In genomic region chr6:110876170-110876773, GRCh38 we compare ENCODE assay signal across 1 cellular context.
A peak's percentile ranks its signal among the peaks of the same experiment; 100 is the strongest.
TF ChIP-seq lines count a peak whose summit lies in the region.

No MANE protein-coding gene starts in this region.

TF ChIP-seq in WTC11, 78 proteins besides CTCF, POLR2A, EP300 and RAD21 (continued from another document):
- TF ChIP-seq, protein P1, sequence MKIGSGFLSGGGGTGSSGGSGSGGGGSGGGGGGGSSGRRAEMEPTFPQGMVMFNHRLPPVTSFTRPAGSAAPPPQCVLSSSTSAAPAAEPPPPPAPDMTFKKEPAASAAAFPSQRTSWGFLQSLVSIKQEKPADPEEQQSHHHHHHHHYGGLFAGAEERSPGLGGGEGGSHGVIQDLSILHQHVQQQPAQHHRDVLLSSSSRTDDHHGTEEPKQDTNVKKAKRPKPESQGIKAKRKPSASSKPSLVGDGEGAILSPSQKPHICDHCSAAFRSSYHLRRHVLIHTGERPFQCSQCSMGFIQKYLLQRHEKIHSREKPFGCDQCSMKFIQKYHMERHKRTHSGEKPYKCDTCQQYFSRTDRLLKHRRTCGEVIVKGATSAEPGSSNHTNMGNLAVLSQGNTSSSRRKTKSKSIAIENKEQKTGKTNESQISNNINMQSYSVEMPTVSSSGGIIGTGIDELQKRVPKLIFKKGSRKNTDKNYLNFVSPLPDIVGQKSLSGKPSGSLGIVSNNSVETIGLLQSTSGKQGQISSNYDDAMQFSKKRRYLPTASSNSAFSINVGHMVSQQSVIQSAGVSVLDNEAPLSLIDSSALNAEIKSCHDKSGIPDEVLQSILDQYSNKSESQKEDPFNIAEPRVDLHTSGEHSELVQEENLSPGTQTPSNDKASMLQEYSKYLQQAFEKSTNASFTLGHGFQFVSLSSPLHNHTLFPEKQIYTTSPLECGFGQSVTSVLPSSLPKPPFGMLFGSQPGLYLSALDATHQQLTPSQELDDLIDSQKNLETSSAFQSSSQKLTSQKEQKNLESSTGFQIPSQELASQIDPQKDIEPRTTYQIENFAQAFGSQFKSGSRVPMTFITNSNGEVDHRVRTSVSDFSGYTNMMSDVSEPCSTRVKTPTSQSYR (CRISPR knock-in tag; IDR thresholded peaks at IDR 0.05), result 0 out of 2 replicates have a peak, but pooled peaks have one; percentile 2
- peak; percentile 85; the same call in 1 of the 2 replicates for TF ChIP-seq ZNF416 (CRISPR knock-in tag; IDR thresholded peaks at IDR 0.05)
- TF ChIP-seq HMGA2 (CRISPR knock-in tag; IDR thresholded peaks at IDR 0.05), result no peak
- TF ChIP-seq FOXP4 (CRISPR knock-in tag; IDR thresholded peaks at IDR 0.05), result no peak
- no peak for TF ChIP-seq E2F5 (CRISPR knock-in tag; IDR thresholded peaks at IDR 0.05)
- TF ChIP-seq FOXK1 (CRISPR knock-in tag; IDR thresholded peaks at IDR 0.05), result 0 out of 2 replicates have a peak, but pooled peaks have one; percentile 18
- TF ChIP-seq JAZF1 (CRISPR knock-in tag; IDR thresholded peaks at IDR 0.05), result no peak
- no peak for TF ChIP-seq ZBTB21 (CRISPR knock-in tag; IDR thresholded peaks at IDR 0.05; ENCODE audit: borderline replicate concordance)
- TF ChIP-seq ELF4 (CRISPR knock-in tag; IDR thresholded peaks at IDR 0.05; ENCODE audit: low read depth), result no peak
- no peak for TF ChIP-seq ZNF138 (CRISPR knock-in tag; conservative IDR thresholded peaks at IDR 0.05)
- TF ChIP-seq ZNF263 (CRISPR knock-in tag; IDR thresholded peaks at IDR 0.05; ENCODE audit: low read depth), result no peak
- TF ChIP-seq, protein P2, sequence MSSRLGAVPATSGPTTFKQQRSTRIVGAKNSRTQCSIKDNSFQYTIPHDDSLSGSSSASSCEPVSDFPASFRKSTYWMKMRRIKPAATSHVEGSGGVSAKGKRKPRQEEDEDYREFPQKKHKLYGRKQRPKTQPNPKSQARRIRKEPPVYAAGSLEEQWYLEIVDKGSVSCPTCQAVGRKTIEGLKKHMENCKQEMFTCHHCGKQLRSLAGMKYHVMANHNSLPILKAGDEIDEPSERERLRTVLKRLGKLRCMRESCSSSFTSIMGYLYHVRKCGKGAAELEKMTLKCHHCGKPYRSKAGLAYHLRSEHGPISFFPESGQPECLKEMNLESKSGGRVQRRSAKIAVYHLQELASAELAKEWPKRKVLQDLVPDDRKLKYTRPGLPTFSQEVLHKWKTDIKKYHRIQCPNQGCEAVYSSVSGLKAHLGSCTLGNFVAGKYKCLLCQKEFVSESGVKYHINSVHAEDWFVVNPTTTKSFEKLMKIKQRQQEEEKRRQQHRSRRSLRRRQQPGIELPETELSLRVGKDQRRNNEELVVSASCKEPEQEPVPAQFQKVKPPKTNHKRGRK (CRISPR knock-in tag; IDR thresholded peaks at IDR 0.05; ENCODE audit: borderline replicate concordance), result no peak
- TF ChIP-seq ZNF219 (CRISPR knock-in tag; IDR thresholded peaks at IDR 0.05; ENCODE audit: borderline replicate concordance), result no peak
- no peak for TF ChIP-seq TEAD4 (CRISPR knock-in tag; IDR thresholded peaks at IDR 0.05)
- no peak for TF ChIP-seq ZMAT4 (CRISPR knock-in tag; IDR thresholded peaks at IDR 0.05)
- no peak for TF ChIP-seq TEAD1 (CRISPR knock-in tag; IDR thresholded peaks at IDR 0.05)
- no peak for TF ChIP-seq ZNF425 (CRISPR knock-in tag; conservative IDR thresholded peaks at IDR 0.05)
- TF ChIP-seq PRRX2 (CRISPR knock-in tag; IDR thresholded peaks at IDR 0.05), result no peak
- TF ChIP-seq RORB (CRISPR knock-in tag; IDR thresholded peaks at IDR 0.05), result peak; percentile 40; the same call in 1 of the 2 replicates
- TF ChIP-seq ZSCAN18 (CRISPR knock-in tag; IDR thresholded peaks at IDR 0.05), result no peak
- TF ChIP-seq NFE2L1 (CRISPR knock-in tag; IDR thresholded peaks at IDR 0.05), result no peak
- TF ChIP-seq MXD4 (CRISPR knock-in tag; IDR thresholded peaks at IDR 0.05; ENCODE audit: borderline replicate concordance), result no peak
- TF ChIP-seq JUN (CRISPR knock-in tag; IDR thresholded peaks at IDR 0.05), result no peak
- peak; percentile 80 for TF ChIP-seq SMAD3 (CRISPR knock-in tag; IDR thresholded peaks at IDR 0.05; ENCODE audit: borderline replicate concordance)
- no peak for TF ChIP-seq PREB (CRISPR knock-in tag; IDR thresholded peaks at IDR 0.05; ENCODE audit: borderline replicate concordance)
- 0 out of 2 replicates have a peak, but pooled peaks have one; percentile 16 for TF ChIP-seq GABPB1 (CRISPR knock-in tag; IDR thresholded peaks at IDR 0.05)
- no peak for TF ChIP-seq CBFB (CRISPR knock-in tag; IDR thresholded peaks at IDR 0.05; ENCODE audit: low read depth)
- TF ChIP-seq ETV6 (CRISPR knock-in tag; IDR thresholded peaks at IDR 0.05), result peak; percentile 40; the same call in 1 of the 2 replicates
